Comparison of ENCODE assay signal across 27 cellular contexts in the genomic region with DNA sequence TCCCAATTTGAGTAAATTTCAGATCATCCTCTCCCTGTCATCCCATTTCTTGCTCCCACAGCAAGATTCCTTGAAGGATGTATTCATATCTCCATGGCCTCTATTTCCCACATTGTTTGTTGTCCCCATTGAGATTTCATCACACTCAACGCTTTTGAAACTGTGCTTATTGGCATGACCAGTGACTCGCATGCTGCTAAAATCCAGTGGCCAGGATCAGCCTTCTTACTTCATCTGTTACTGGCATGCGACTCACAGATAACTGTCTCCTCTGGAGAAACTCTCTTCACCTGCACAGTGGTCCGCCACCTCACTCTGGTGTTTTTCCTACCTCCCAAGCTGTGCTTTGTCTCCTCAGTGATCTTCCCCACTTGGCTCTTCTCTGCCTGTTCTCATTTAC.
DNase-seq lines count a peak whose midpoint lies in the region; ATAC-seq, FAIRE-seq and TF ChIP-seq lines count a peak whose summit lies in the region.
"Had no signal": no experiment of that assay in that cellular context is flagged by ENCODE, and none has a peak within 500 bp of the region (broad histone marks: within the 10 kb centered on the region; RNA-seq: fewer than 3 reads in every experiment).

No MANE protein-coding gene starts in this region.

- H2AFZ ChIP-seq in astrocyte (ENCODE audit: low read depth, low read length) = no peak overlapping the region
- H2AFZ ChIP-seq: GM23338 had no signal

- H3K27me3 ChIP-seq in breast epithelium (no peaks in the 10 kb centered on the region), astrocyte (ENCODE audit: insufficient read depth, low read length) (no peaks in the 10 kb centered on the region), gastroesophageal sphincter (no peaks in the 10 kb centered on the region)
- H3K27me3 ChIP-seq: BLaER1 treated with 17β-estradiol and CSF1 and Interleukin-3, amounts not matched to agents 10 nM and 100 nM; heart right ventricle; stomach had no signal

- no peak overlapping the region for H3K4me3 ChIP-seq in breast epithelium
- H3K4me3 ChIP-seq in astrocyte (ENCODE audit: insufficient read depth, low read depth, low read length) = no peak overlapping the region
- H3K4me3 ChIP-seq in gastroesophageal sphincter = no peak overlapping the region
- H3K4me3 ChIP-seq: BLaER1 treated with 17β-estradiol and CSF1 and Interleukin-3, amounts not matched to agents 10 nM and 100 nM; GM23338; heart right ventricle; lung; stomach had no signal

- WGBS in gastroesophageal sphincter (ENCODE audit: low coverage in 1 of 2), 2 donors = 89 to 96% methylated on average over 4 of the region's 4 CpGs

- DNase-seq in MCF 10A (ENCODE audit: unreplicated experiment) (peak; percentile 28), breast epithelium (ENCODE audit: low spot score in 2 of 2) (no peak), astrocyte (ENCODE audit: low read depth) (no peak), DMS53 (lab: John Stamatoyannopoulos, UW) (no peak), GM12892 (ENCODE audit: insufficient read length) (no peak)
- DNase-seq: activated CD4-positive, alpha-beta T cell treated with anti-CD3 and anti-CD28 coated beads, Interleukin-2, amount 50 U/mL, for 4 hours; activated gamma-delta T cell treated with Interleukin-2 at 50 U/mL for 16 hours; amniotic stem cell; Calu3; heart right ventricle; NCI-H1436 treated with DMSO at 0.1 percent for 48 hours; NCI-H2171 treated with DMSO at 0.1 percent for 48 hours; NCI-H69; stimulated activated CD4-positive, alpha-beta T cell treated with anti-CD3 and anti-CD28 coated beads, Interleukin-4, amount 100 ng/mL, for 1 hour; stomach; trophoblast cell had no signal

- FAIRE-seq in astrocyte (lab: Jason Lieb, UNC) = peak; percentile 5
- FAIRE-seq in GM12892 (lab: Jason Lieb, UNC) = no peak
- FAIRE-seq: G401.6 had no signal

- no peak overlapping the region for H3K9ac ChIP-seq in astrocyte (ENCODE audit: low read length)
- H3K9ac ChIP-seq: BLaER1 treated with 17β-estradiol and CSF1 and Interleukin-3, amounts not matched to agents 10 nM and 100 nM had no signal

- no peaks in the 10 kb centered on the region for H3K4me1 Mint-ChIP-seq in MCF 10A (ENCODE audit: insufficient read depth, unreplicated experiment)
- H3K4me1 Mint-ChIP-seq in astrocyte (ENCODE audit: low read depth, unreplicated experiment) = no peaks in the 10 kb centered on the region
- H3K4me1 Mint-ChIP-seq: central memory CD8-positive, alpha-beta T cell had no signal

- H3K4me3 Mint-ChIP-seq in MCF 10A (ENCODE audit: unreplicated experiment) (no peak overlapping the region), astrocyte (ENCODE audit: unreplicated experiment) (no peak overlapping the region)
- H3K4me3 Mint-ChIP-seq: central memory CD8-positive, alpha-beta T cell; GM23338; WTC11 had no signal

- H3K9me3 Mint-ChIP-seq in MCF 10A (ENCODE audit: unreplicated experiment) = peaks cover 19% of the 10 kb centered on the region
- H3K9me3 Mint-ChIP-seq in astrocyte (ENCODE audit: unreplicated experiment) = peaks cover 3% of the 10 kb centered on the region

- POLR2A ChIA-PET in MCF 10A (lab: Yijun Ruan, JAX) = no interaction called here

- H3K9me3 ChIP-seq in breast epithelium (peaks cover 0 to 9% of the 10 kb centered on the region in 2 donors), astrocyte (ENCODE audit: insufficient read depth, low read depth, low read length) (no peaks in the 10 kb centered on the region), gastroesophageal sphincter (peaks cover 0 to 9% (median 0%) of the 10 kb centered on the region in 3 donors)

- no TSS peak for BruUV-seq in MCF 10A (replicated peaks; lab: Mats Ljungman, UMichigan)

- TF ChIP-seq POLR2A in breast epithelium (IDR thresholded peaks at IDR 0.05) = no peak
- TF ChIP-seq POLR2A in gastroesophageal sphincter (IDR thresholded peaks at IDR 0.05) = no peak
- TF ChIP-seq POLR2A in GM12892 (IDR thresholded peaks at IDR 0.05; ENCODE audit: low read depth, low read length) = no peak

- ATAC-seq in gastroesophageal sphincter (peak; percentile 46), GM19324 (IDR thresholded peaks at IDR 0.05; ENCODE audit: low FRiP score, unreplicated experiment) (no peak), HG02981 (IDR thresholded peaks at IDR 0.05; ENCODE audit: unreplicated experiment) (no peak)
- ATAC-seq: esophagus mucosa, GM23338, heart right ventricle, WTC11 had no signal

- no peaks in the 10 kb centered on the region for H3K4me1 ChIP-seq in breast epithelium
- H3K4me1 ChIP-seq in astrocyte (ENCODE audit: insufficient read depth, low read length) = no peaks in the 10 kb centered on the region
- no peaks in the 10 kb centered on the region for H3K4me1 ChIP-seq in gastroesophageal sphincter
- H3K4me1 ChIP-seq: BLaER1 treated with 17β-estradiol and CSF1 and Interleukin-3, amounts not matched to agents 10 nM and 100 nM had no signal

- H3K27ac ChIP-seq in breast epithelium = no peak overlapping the region
- H3K27ac ChIP-seq in astrocyte (ENCODE audit: low read depth, low read length) = no peak overlapping the region
- no peak overlapping the region for H3K27ac ChIP-seq in gastroesophageal sphincter
- H3K27ac ChIP-seq: 22Rv1; BLaER1 treated with 17β-estradiol and CSF1 and Interleukin-3, amounts not matched to agents 10 nM and 100 nM; heart right ventricle; stomach had no signal

- no peaks in the 10 kb centered on the region for H3K79me2 ChIP-seq in astrocyte (ENCODE audit: insufficient read depth, low read length)

- H3K4me2 ChIP-seq in astrocyte (ENCODE audit: low read length) = no peak overlapping the region
- H3K4me2 ChIP-seq: BLaER1 treated with 17β-estradiol and CSF1 and Interleukin-3, amounts not matched to agents 10 nM and 100 nM; GM23338 had no signal

- H3K36me3 ChIP-seq in breast epithelium (no peaks in the 10 kb centered on the region), astrocyte (ENCODE audit: insufficient read depth, low read length) (no peaks in the 10 kb centered on the region), gastroesophageal sphincter (no peaks in the 10 kb centered on the region)
- H3K36me3 ChIP-seq: BLaER1 treated with 17β-estradiol and CSF1 and Interleukin-3, amounts not matched to agents 10 nM and 100 nM; stomach had no signal

- H3K27me3 Mint-ChIP-seq in MCF 10A (ENCODE audit: insufficient read depth, unreplicated experiment) = no peaks in the 10 kb centered on the region
- H3K27me3 Mint-ChIP-seq in astrocyte (ENCODE audit: low read depth, unreplicated experiment) = no peaks in the 10 kb centered on the region

- H3K27ac Mint-ChIP-seq in MCF 10A (ENCODE audit: low read depth, unreplicated experiment) = no peak overlapping the region
- no peak overlapping the region for H3K27ac Mint-ChIP-seq in astrocyte (ENCODE audit: unreplicated experiment)
- H3K27ac Mint-ChIP-seq: GM23338, WTC11 had no signal

- TF ChIP-seq CTCF in MCF 10A (IDR thresholded peaks at IDR 0.05; ENCODE audit: unreplicated experiment) (no peak), breast epithelium (IDR thresholded peaks at IDR 0.05) (no peak), astrocyte (IDR thresholded peaks at IDR 0.05; ENCODE audit: insufficient read depth, low read depth, low read length) (no peak), gastroesophageal sphincter (IDR thresholded peaks at IDR 0.05) (no peak)

- no peaks in the 10 kb centered on the region for H3K36me3 Mint-ChIP-seq in MCF 10A (ENCODE audit: insufficient read depth, unreplicated experiment)
- peaks cover 7% of the 10 kb centered on the region for H3K36me3 Mint-ChIP-seq in astrocyte (ENCODE audit: low read depth, unreplicated experiment)

- TF ChIP-seq EP300 in gastroesophageal sphincter (IDR thresholded peaks at IDR 0.05) = no peak

- peaks cover 7% of the 10 kb centered on the region for H4K20me1 ChIP-seq in astrocyte (ENCODE audit: insufficient read depth, low read length)
- H4K20me1 ChIP-seq: BLaER1 treated with 17β-estradiol and CSF1 and Interleukin-3, amounts not matched to agents 10 nM and 100 nM had no signal

- intact Hi-C loops in MCF 10A (cut with micrococcal nuclease) = no loop called here
- intact Hi-C loops in breast epithelium (cut with DNase I; ENCODE audit: low total_unique reads) = no loop called here

- CTCF ChIA-PET in MCF 10A (lab: Yijun Ruan, JAX) = interaction anchor here (0.5 kb wide), 1 partner anchor 419 kb away, joined by 5 read pairs; no protein-coding TSS in a partner anchor
